Comparison of ENCODE assay signal across 19 cellular contexts in genomic region chr18:3689091-3689490, GRCh38.
DNase-seq lines count a peak whose midpoint lies in the region; ATAC-seq, FAIRE-seq and TF ChIP-seq lines count a peak whose summit lies in the region.
"Had no signal": no experiment of that assay in that cellular context is flagged by ENCODE, and none has a peak within 500 bp of the region (broad histone marks: within the 10 kb centered on the region; RNA-seq: fewer than 3 reads in every experiment).

No MANE protein-coding gene starts in this region.

- no peaks in the 10 kb centered on the region for H3K79me2 ChIP-seq in astrocyte (ENCODE audit: insufficient read depth, low read length)

- no peaks in the 10 kb centered on the region for H3K9me3 Mint-ChIP-seq in astrocyte (ENCODE audit: unreplicated experiment)
- H3K9me3 Mint-ChIP-seq: activated B cell treated with CpG ODN at 0.5 μM for 24 hours; activated T-helper 1 cell treated with anti-CD3 and anti-CD28 coated beads, Interleukin-12 subunit alpha, Interleukin-12 subunit beta, Interleukin-2, Interleukin-4 antibody, amounts not matched to agents 30 ng/mL and 10 ng/mL and 1 ng/mL, durations not matched to agents 14 hours and 24 hours and 36 hours had no signal

- peak overlapping the region; percentile 52 for H3K4me2 ChIP-seq in astrocyte (ENCODE audit: low read length)

- no peak overlapping the region for H2AFZ ChIP-seq in astrocyte (ENCODE audit: low read depth, low read length)

- CTCF ChIA-PET in AG04450 (lab: Charles Lee): interaction anchor here (0.8 to 4.6 kb wide), 3 partner anchors 15 to 307 kb away, joined by 3 to 27 read pairs (median 4); no protein-coding TSS in a partner anchor

- H3K27me3 ChIP-seq in AG04450 (ENCODE audit: control insufficient read depth, insufficient read depth, low read length) (no peaks in the 10 kb centered on the region), astrocyte (ENCODE audit: insufficient read depth, low read length) (no peaks in the 10 kb centered on the region)
- H3K27me3 ChIP-seq: cardiac muscle cell had no signal

- peaks cover 17% of the 10 kb centered on the region for H3K4me1 Mint-ChIP-seq in astrocyte (ENCODE audit: low read depth, unreplicated experiment)
- H3K4me1 Mint-ChIP-seq: activated B cell treated with CpG ODN at 0.5 μM for 24 hours, T-cell had no signal

- POLR2A ChIA-PET in AG04450 (lab: Yijun Ruan, JAX): interaction anchor here (0.7 kb wide), 1 partner anchor 1606 kb away, joined by 3 read pairs; the partner anchor contains the start of gene ZBTB14

- H3K9me3 ChIP-seq in AG04450 (ENCODE audit: control insufficient read depth, insufficient read depth, low read length) (peaks cover 5% of the 10 kb centered on the region; the same call in 1 of the 2 replicates), astrocyte (ENCODE audit: insufficient read depth, low read depth, low read length) (no peaks in the 10 kb centered on the region)

- peaks cover 17% of the 10 kb centered on the region for H3K4me1 ChIP-seq in astrocyte (ENCODE audit: insufficient read depth, low read length)

- TF ChIP-seq CTCF in AG04450 (IDR thresholded peaks at IDR 0.05; ENCODE audit: low read depth, low read length): no peak
- no peak for TF ChIP-seq CTCF in astrocyte (IDR thresholded peaks at IDR 0.05; ENCODE audit: insufficient read depth, low read depth, low read length)

- FAIRE-seq in astrocyte (lab: Jason Lieb, UNC): no peak
- FAIRE-seq: keratinocyte had no signal

- H3K4me3 ChIP-seq in AG04450 (ENCODE audit: low read depth, low read length) (no peak overlapping the region), astrocyte (ENCODE audit: insufficient read depth, low read depth, low read length) (no peak overlapping the region)
- H3K4me3 ChIP-seq: cardiac muscle cell had no signal

- H3K27ac Mint-ChIP-seq in astrocyte (ENCODE audit: unreplicated experiment): peak overlapping the region; percentile 92
- H3K27ac Mint-ChIP-seq: activated B cell treated with CpG ODN at 0.5 μM for 24 hours; activated T-helper 1 cell treated with anti-CD3 and anti-CD28 coated beads, Interleukin-12 subunit alpha, Interleukin-12 subunit beta, Interleukin-2, Interleukin-4 antibody, amounts not matched to agents 30 ng/mL and 10 ng/mL and 1 ng/mL, durations not matched to agents 14 hours and 24 hours and 36 hours; CD8-positive, alpha-beta T cell; T-cell had no signal

- peak overlapping the region; percentile 15 for H3K9ac ChIP-seq in astrocyte (ENCODE audit: low read length)

- H3K27ac ChIP-seq in AG04450 (ENCODE audit: low read depth, low read length) (peak overlapping the region; percentile 66), astrocyte (ENCODE audit: low read depth, low read length) (peak overlapping the region; percentile 60)
- H3K27ac ChIP-seq: cardiac muscle cell had no signal

- no peaks in the 10 kb centered on the region for H3K36me3 ChIP-seq in astrocyte (ENCODE audit: insufficient read depth, low read length)
- H3K36me3 ChIP-seq: cardiac muscle cell had no signal

- no peaks in the 10 kb centered on the region for H3K36me3 Mint-ChIP-seq in astrocyte (ENCODE audit: low read depth, unreplicated experiment)
- H3K36me3 Mint-ChIP-seq: CD8-positive, alpha-beta T cell; T-cell had no signal

- no peaks in the 10 kb centered on the region for H4K20me1 ChIP-seq in astrocyte (ENCODE audit: insufficient read depth, low read length)

- DNase-seq in AG04450 (ENCODE audit: low read depth, low spot score): no peak
- peak; percentile 26 for DNase-seq in LHCN-M2 (ENCODE audit: low read depth)
- DNase-seq in astrocyte (ENCODE audit: low read depth): peak; percentile 88
- DNase-seq in myocyte (ENCODE audit: low read depth): peak; percentile 18
- no peak for DNase-seq in DMS 273 treated with DMSO at 0.1 percent for 48 hours (lab: John Stamatoyannopoulos, UW)
- DNase-seq in activated CD4-positive, alpha-beta T cell treated with anti-CD3 and anti-CD28 coated beads, Interleukin-2, amount 50 U/mL, for 4 hours: no peak
- no peak for DNase-seq in NCI-H2081 (lab: John Stamatoyannopoulos, UW)
- DNase-seq: activated B cell treated with CpG ODN at 0.5 μM for 24 hours; activated CD8-positive, alpha-beta memory T cell treated with anti-CD3 and anti-CD28 coated beads for 24 hours; CD8-positive, alpha-beta T cell; head of caudate nucleus; midbrain; right cardiac atrium; T-cell had no signal

- H3K4me3 Mint-ChIP-seq in astrocyte (ENCODE audit: unreplicated experiment): no peak overlapping the region
- H3K4me3 Mint-ChIP-seq: activated B cell treated with CpG ODN at 0.5 μM for 24 hours; activated T-helper 1 cell treated with anti-CD3 and anti-CD28 coated beads, Interleukin-12 subunit alpha, Interleukin-12 subunit beta, Interleukin-2, Interleukin-4 antibody, amounts not matched to agents 30 ng/mL and 10 ng/mL and 1 ng/mL, durations not matched to agents 14 hours and 24 hours and 36 hours; CD8-positive, alpha-beta T cell; T-cell had no signal

- ATAC-seq in HG02884 (IDR thresholded peaks at IDR 0.05; ENCODE audit: unreplicated experiment): no peak
- ATAC-seq: CD8-positive, alpha-beta T cell; esophagus mucosa; right cardiac atrium; T-cell had no signal

- H3K27me3 Mint-ChIP-seq in astrocyte (ENCODE audit: low read depth, unreplicated experiment): no peaks in the 10 kb centered on the region
- H3K27me3 Mint-ChIP-seq: T-cell had no signal

Comparison
In these comparisons a context has a peak if more than half of its experiments do, and no peak if none do; other contexts are left out.
1. DNase-seq: peak in LHCN-M2 (single experiment), astrocyte (single experiment) and myocyte (single experiment); none in AG04450 (single experiment), DMS 273 treated with DMSO at 0.1 percent for 48 hours (single experiment), activated CD4-positive, alpha-beta T cell treated with anti-CD3 and anti-CD28 coated beads, Interleukin-2, amount 50 U/mL, for 4 hours (0 of 2) and NCI-H2081 (0 of 2).